ENCODE assay signal across 8 cellular contexts in the genomic region with DNA sequence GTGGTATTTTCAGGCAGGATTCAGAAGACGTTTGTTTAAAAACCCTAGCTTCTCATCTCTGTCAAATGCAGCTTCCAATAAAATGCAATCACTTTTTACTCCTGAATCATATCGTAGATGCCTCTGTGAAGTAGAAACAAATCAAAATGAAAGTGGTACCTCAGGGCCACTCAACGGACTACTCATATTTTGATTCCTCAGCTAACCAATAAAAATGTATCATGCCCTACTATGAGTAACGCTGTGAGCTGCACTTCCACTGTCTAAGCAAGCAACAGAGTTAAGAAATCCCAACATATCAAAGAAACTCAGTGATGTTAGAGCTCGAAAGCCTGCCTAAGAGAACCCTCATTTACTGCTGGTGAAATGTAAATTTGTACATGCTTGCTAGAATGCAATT.
DNase-seq lines count a peak whose midpoint lies in the region; ATAC-seq and TF ChIP-seq lines count a peak whose summit lies in the region.

No MANE protein-coding gene starts in this region.

- H2AK5ac ChIP-seq in H9 (ENCODE audit: insufficient read length, low read length) = no peak overlapping the region

- no peaks in the 10 kb centered on the region for H3K4me1 ChIP-seq in H9 (ENCODE audit: insufficient read depth, low read length)

- H3K27me3 ChIP-seq in H9 (ENCODE audit: insufficient read depth, low read length) = no peaks in the 10 kb centered on the region

- no peak overlapping the region for H2BK15ac ChIP-seq in H9 (ENCODE audit: low read depth, low read length)

- no peak overlapping the region for H3K4me2 ChIP-seq in H9 (ENCODE audit: insufficient read depth, insufficient read length, low read length)

- no peak for TF ChIP-seq CTCF in fibroblast of the aortic adventitia (IDR thresholded peaks at IDR 0.05; ENCODE audit: insufficient read depth, low read length)
- no peak for TF ChIP-seq CTCF in H9 (conservative IDR thresholded peaks at IDR 0.05)

- no peaks in the 10 kb centered on the region for H3K9me3 ChIP-seq in H9 (ENCODE audit: control insufficient read depth, low read depth, low read length)

- H3K27ac ChIP-seq in H9 (ENCODE audit: insufficient read length, low read depth, low read length) = no peak overlapping the region

- H3K23me2 ChIP-seq in H9 (ENCODE audit: insufficient read length, low read depth, low read length, poor library complexity, severe bottlenecking) = no peaks in the 10 kb centered on the region

- no peak overlapping the region for H3K4ac ChIP-seq in H9 (ENCODE audit: low read depth, low read length)

- DNase-seq in EL (peak; percentile 30), M059J (ENCODE audit: low read depth) (peak; percentile 59), fibroblast of the aortic adventitia (ENCODE audit: low read depth) (peak; percentile 47), NOMO-1 treated with DMSO at 0.1 percent for 48 hours (lab: John Stamatoyannopoulos, UW; ENCODE audit: unreplicated experiment) (no peak), H9 (no peak), cerebellar cortex (ENCODE audit: low spot score) (no peak)

- no CpG with 5 or more reads among the region's 5 CpGs for WGBS in H9 (ENCODE audit: extremely low coverage, insufficient read length, low lambda C conversion rate)

- no peak overlapping the region for H4K91ac ChIP-seq in H9 (ENCODE audit: insufficient read length, low read depth, low read length)

- no peak overlapping the region for H3K14ac ChIP-seq in H9 (ENCODE audit: insufficient read depth, low read length)

- H3T11ph ChIP-seq in H9 (ENCODE audit: low read length) = no peak overlapping the region

- no peaks in the 10 kb centered on the region for H4K20me1 ChIP-seq in H9 (ENCODE audit: control insufficient read depth, insufficient read depth, insufficient read length)

- H3K23ac ChIP-seq in H9 (ENCODE audit: insufficient read length, low read depth, low read length) = no peak overlapping the region

- no peak overlapping the region for H2BK20ac ChIP-seq in H9 (ENCODE audit: low read depth, low read length, poor library complexity, severe bottlenecking)

- no peak overlapping the region for H3K9ac ChIP-seq in H9 (ENCODE audit: extremely low read depth, insufficient read length, low read length)

- H3K9me3 Mint-ChIP-seq in H9 = no peaks in the 10 kb centered on the region

- no peak overlapping the region for H3K18ac ChIP-seq in H9 (ENCODE audit: insufficient read length, low read depth, low read length)

- no peaks in the 10 kb centered on the region for H3K79me1 ChIP-seq in H9 (ENCODE audit: insufficient read depth, low read depth, low read length, poor library complexity, severe bottlenecking)

- H2BK5ac ChIP-seq in H9 (ENCODE audit: insufficient read length, low read length) = no peak overlapping the region

- no peak overlapping the region for H3K56ac ChIP-seq in H9 (ENCODE audit: insufficient read length, low read depth, low read length)

- no peak overlapping the region for H2BK12ac ChIP-seq in H9 (ENCODE audit: insufficient read length, low read depth, low read length)

- no peak overlapping the region for H2BK120ac ChIP-seq in H9 (ENCODE audit: low read depth, low read length, poor library complexity, severe bottlenecking)

- no peaks in the 10 kb centered on the region for H3K27me3 Mint-ChIP-seq in H9 (ENCODE audit: low read depth)

- no peaks in the 10 kb centered on the region for H3K79me2 ChIP-seq in H9 (ENCODE audit: insufficient read depth, low read length)

- H3K4me3 ChIP-seq in fibroblast of the aortic adventitia (ENCODE audit: low read depth, low read length) = peak overlapping the region; percentile 0

- ATAC-seq in GM21390 (IDR thresholded peaks at IDR 0.05; ENCODE audit: unreplicated experiment) (peak; percentile 36), esophagus mucosa (no peak)

- H2AFZ ChIP-seq in H9 (ENCODE audit: low read length) = no peak overlapping the region

- H3K27ac Mint-ChIP-seq in H9 = no peak overlapping the region; a peak in 1 of 7 replicates

- peaks cover 7 to 10% of the 10 kb centered on the region in 2 experiments for H3K4me1 Mint-ChIP-seq in H9

- H4K8ac ChIP-seq in H9 (replicated peaks; ENCODE audit: insufficient read length, low read depth, low read length) = no peak overlapping the region

- H3K4me3 Mint-ChIP-seq in H9 = no peak overlapping the region

- H4K5ac ChIP-seq in H9 (ENCODE audit: insufficient read length, low read depth, low read length) = no peak overlapping the region

- H3K36me3 Mint-ChIP-seq in H9 (ENCODE audit: insufficient read depth in 1 of 3, low read depth in 3 of 3) = no peaks in the 10 kb centered on the region

Comparison
In these comparisons a context has a peak if more than half of its experiments do, and no peak if none do; other contexts are left out.
1. DNase-seq: peak in EL (single experiment), M059J (single experiment) and fibroblast of the aortic adventitia (single experiment); none in NOMO-1 treated with DMSO at 0.1 percent for 48 hours (single experiment), H9 (single experiment) and cerebellar cortex (single experiment).